ENCODE assay signal across 7 cellular contexts in the genomic region with DNA sequence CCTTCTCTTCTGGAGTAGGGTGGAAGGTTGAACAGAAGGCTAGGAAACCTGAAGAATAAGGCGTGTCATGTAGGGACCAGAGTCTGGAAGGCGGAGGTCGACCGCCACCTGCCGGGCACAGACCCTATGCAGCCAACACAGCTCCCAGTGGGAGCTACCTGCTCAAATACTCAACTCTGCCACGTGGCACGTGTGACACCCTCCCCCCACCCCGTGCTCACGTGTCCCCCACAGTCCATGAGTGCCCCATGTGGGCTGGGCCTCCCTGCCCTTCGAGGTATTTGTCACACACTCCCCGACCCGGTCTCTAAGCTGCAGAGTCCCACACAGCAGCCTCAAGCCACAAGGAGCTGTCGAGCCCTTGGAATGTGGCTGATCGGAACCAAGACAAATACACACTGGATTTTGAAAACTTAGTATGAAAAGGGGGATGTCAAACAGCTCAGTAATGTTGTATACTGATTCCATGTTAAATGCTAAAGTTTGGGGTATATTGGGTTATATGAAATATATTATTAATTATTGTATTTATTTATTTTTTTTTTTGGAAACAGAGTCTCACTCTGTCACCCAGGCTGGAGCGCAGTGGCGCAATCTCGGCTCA. TPM values are rescaled to one million over a fixed set of nuclear protein-coding genes. Genes with fewer than 3 reads are reported as not detected.
DNase-seq lines count a peak whose midpoint lies in the region; ATAC-seq and TF ChIP-seq lines count a peak whose summit lies in the region.

No MANE protein-coding gene starts in this region.

- DNase-seq in GM13977 (ENCODE audit: low spot score) (peak; percentile 85), NCI-H524 (lab: John Stamatoyannopoulos, UW) (peak; percentile 95 to 96), hepatic stellate cell (ENCODE audit: low spot score) (peak; percentile 48), DMS79 treated with DMSO at 0.1 percent for 48 hours (lab: John Stamatoyannopoulos, UW) (no peak), lower leg skin (ENCODE audit: low spot score in 2 of 2) (no peak)
- peak; percentile 75 for DNase-seq in activated CD8-positive, alpha-beta memory T cell treated with anti-CD3 and anti-CD28 coated beads, Interleukin-2, amount 50 U/mL, for 48 hours
- DNase-seq in stimulated activated effector memory CD8-positive, alpha-beta T cell treated with anti-CD3 and anti-CD28 coated beads, Interleukin-12 subunit alpha, Interleukin-12 subunit beta, amount 100 ng/mL, for 72 hours (ENCODE audit: low spot score in 2 of 2) = no peak

- peaks cover 9% of the 10 kb centered on the region for H3K4me1 Mint-ChIP-seq in stimulated activated effector memory CD8-positive, alpha-beta T cell treated with anti-CD3 and anti-CD28 coated beads, Interleukin-12 subunit alpha, Interleukin-12 subunit beta, amount 100 ng/mL, for 72 hours

- ATAC-seq in stimulated activated effector memory CD8-positive, alpha-beta T cell treated with anti-CD3 and anti-CD28 coated beads, Interleukin-12 subunit alpha, Interleukin-12 subunit beta, amount 100 ng/mL, for 72 hours = peak; percentile 55

- intact Hi-C loops in lower leg skin (cut with DNase I; ENCODE audit: low total_unique reads) = loop anchor here (10.0 kb wide), 1 partner anchor 234 kb away; no protein-coding TSS in a partner anchor

- 34 to 61% methylated on average over 15 to 16 of the region's 17 CpGs for WGBS in lower leg skin, 2 donors

- TF ChIP-seq CTCF in GM13977 (IDR thresholded peaks at IDR 0.05; ENCODE audit: extremely low read depth, insufficient read depth, missing control alignments) (peak; percentile 78), lower leg skin (IDR thresholded peaks at IDR 0.05) (no peak)

- no peak overlapping the region for H3K4me3 Mint-ChIP-seq in stimulated activated effector memory CD8-positive, alpha-beta T cell treated with anti-CD3 and anti-CD28 coated beads, Interleukin-12 subunit alpha, Interleukin-12 subunit beta, amount 100 ng/mL, for 72 hours

- no peaks in the 10 kb centered on the region for H3K9me3 Mint-ChIP-seq in stimulated activated effector memory CD8-positive, alpha-beta T cell treated with anti-CD3 and anti-CD28 coated beads, Interleukin-12 subunit alpha, Interleukin-12 subunit beta, amount 100 ng/mL, for 72 hours

- H3K27ac Mint-ChIP-seq in stimulated activated effector memory CD8-positive, alpha-beta T cell treated with anti-CD3 and anti-CD28 coated beads, Interleukin-12 subunit alpha, Interleukin-12 subunit beta, amount 100 ng/mL, for 72 hours = no peak overlapping the region

- TF ChIP-seq POLR2A in lower leg skin (IDR thresholded peaks at IDR 0.05) = no peak

- in situ Hi-C loops in GM13977 (cut with MboI; ENCODE audit: low pct_unique_long_range_greater_than_20kb, low sequenced_read_pairs, unreplicated experiment) = no loop called here

- no peak overlapping the region for H3K4me3 ChIP-seq in lower leg skin (ENCODE audit: low read depth, poor library complexity, severe bottlenecking)

- no peaks in the 10 kb centered on the region for H3K36me3 Mint-ChIP-seq in stimulated activated effector memory CD8-positive, alpha-beta T cell treated with anti-CD3 and anti-CD28 coated beads, Interleukin-12 subunit alpha, Interleukin-12 subunit beta, amount 100 ng/mL, for 72 hours

RNA-seq across cellular contexts. Expression of gene HID1, which starts 11.7 kb away (rescaled TPM):
- 10 to 100 TPM in 1 of 4 donors, 1 to 10 TPM in 3; 2.9 to 11.6 (median 6.2) TPM for total RNA-seq in lower leg skin

RNA-seq across cellular contexts. Expression of gene OTOP3, which starts 25.1 kb away (rescaled TPM):
- total RNA-seq in lower leg skin = 1 to 10 TPM in 2 of 4 donors, under 1 TPM in 1, not detected in 1; 0.64 to 2.3 (median 1.1) TPM

RNA-seq across cellular contexts. Expression of gene CDR2L, which starts 26.6 kb away (rescaled TPM):
- 1 to 10 TPM; 4.5 to 9.8 (median 5.3) TPM for total RNA-seq in lower leg skin

RNA-seq across cellular contexts. Expression of gene OTOP2, which starts 36.8 kb away (rescaled TPM):
- not detected for total RNA-seq in lower leg skin

RNA-seq across cellular contexts. Expression of gene USH1G, which starts 37.8 kb away (rescaled TPM):
- 1 to 10 TPM in 3 of 4 donors, under 1 TPM in 1; 0.67 to 2.6 (median 2.1) TPM for total RNA-seq in lower leg skin

Comparison
In these comparisons a context has a peak if more than half of its experiments do, and no peak if none do; other contexts are left out.
1. DNase-seq: peak in GM13977 (single experiment), NCI-H524 (2 of 2), activated CD8-positive, alpha-beta memory T cell treated with anti-CD3 and anti-CD28 coated beads, Interleukin-2, amount 50 U/mL, for 48 hours (single experiment) and hepatic stellate cell (single experiment); none in stimulated activated effector memory CD8-positive, alpha-beta T cell treated with anti-CD3 and anti-CD28 coated beads, Interleukin-12 subunit alpha, Interleukin-12 subunit beta, amount 100 ng/mL, for 72 hours (0 of 2), DMS79 treated with DMSO at 0.1 percent for 48 hours (single experiment) and lower leg skin (0 of 2).